In the genomic region with DNA sequence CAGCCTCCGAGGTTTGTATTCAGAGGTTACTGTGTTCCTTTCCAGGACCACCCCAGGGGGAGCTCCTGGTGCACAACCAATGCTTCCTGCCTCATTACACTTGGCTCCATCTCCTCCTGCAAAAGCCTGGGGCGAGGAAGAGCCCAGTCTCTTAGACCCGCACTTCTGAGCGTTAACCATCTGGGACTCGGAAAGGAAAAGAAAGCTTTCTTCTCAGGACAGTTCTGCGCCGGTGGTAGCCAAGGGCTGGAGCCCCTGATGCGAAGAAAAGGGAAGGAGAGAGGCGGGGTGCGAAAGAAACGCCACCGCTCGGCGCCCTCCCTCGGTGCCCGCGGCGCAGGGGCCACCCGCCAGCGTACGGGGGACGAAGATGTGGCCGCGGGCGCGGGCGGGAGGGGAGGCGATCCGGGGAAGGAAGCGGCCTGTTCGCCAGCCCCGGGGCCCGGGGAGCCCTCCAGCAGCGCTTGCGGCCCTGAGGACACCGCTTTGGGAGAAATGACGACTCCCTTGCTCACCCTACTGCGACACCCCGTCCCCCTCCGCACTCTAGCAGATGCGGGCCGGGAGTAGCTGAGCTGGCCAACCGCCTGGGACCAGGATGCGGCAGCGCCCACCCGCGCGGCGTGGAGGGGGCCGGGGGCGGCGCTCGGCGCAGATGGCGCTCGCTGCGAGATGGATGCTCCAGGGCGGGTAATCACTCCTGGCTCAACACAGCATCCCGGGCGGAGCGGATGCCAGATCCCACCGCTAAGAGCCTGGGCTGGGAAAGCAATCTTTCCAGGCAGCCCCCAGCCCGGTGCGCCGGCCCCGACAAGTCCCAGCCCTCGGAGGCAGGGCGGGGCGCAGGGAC, we compare ENCODE assay signal across 8 cellular contexts. TPM values are rescaled to one million over a fixed set of nuclear protein-coding genes. Genes with fewer than 3 reads are reported as not detected.
DNase-seq lines count a peak whose midpoint lies in the region; ATAC-seq and TF ChIP-seq lines count a peak whose summit lies in the region.

No MANE protein-coding gene starts in this region.

- H4K20me1 ChIP-seq in H9 (ENCODE audit: control insufficient read depth, insufficient read depth, insufficient read length) = no peaks in the 10 kb centered on the region

- no peak overlapping the region for H2BK15ac ChIP-seq in H9 (ENCODE audit: low read depth, low read length)

- no peak overlapping the region for H2AFZ ChIP-seq in H9 (ENCODE audit: low read length)

- H3K27me3 Mint-ChIP-seq in H9 (ENCODE audit: low read depth) = peaks cover 70% of the 10 kb centered on the region
- H3K27me3 Mint-ChIP-seq in chondrocyte (ENCODE audit: low read depth) = peaks cover 25% of the 10 kb centered on the region
- peaks cover 38 to 49% of the 10 kb centered on the region in 2 donors for H3K27me3 Mint-ChIP-seq in stimulated activated naive B cell treated with anti-CD40 and anti-IgM and Interleukin-4, amounts not matched to agents 10 μg/mL and 1 μg/mL and 100 μg/mL, for 72 hours

- no peak overlapping the region for H4K8ac ChIP-seq in H9 (replicated peaks; ENCODE audit: insufficient read length, low read depth, low read length)

- H3K4me1 Mint-ChIP-seq in H9 (peaks cover 25 to 38% of the 10 kb centered on the region in 2 experiments), chondrocyte (ENCODE audit: low read depth) (peaks cover 12% of the 10 kb centered on the region)
- peaks cover 6 to 32% of the 10 kb centered on the region in 2 donors for H3K4me1 Mint-ChIP-seq in stimulated activated naive B cell treated with anti-CD40 and anti-IgM and Interleukin-4, amounts not matched to agents 10 μg/mL and 1 μg/mL and 100 μg/mL, for 72 hours

- H3K79me2 ChIP-seq in H9 (ENCODE audit: insufficient read depth, low read length) = no peaks in the 10 kb centered on the region

- no peaks in the 10 kb centered on the region for H3K79me1 ChIP-seq in H9 (ENCODE audit: insufficient read depth, low read depth, low read length, poor library complexity, severe bottlenecking)

- no peak overlapping the region for H2BK12ac ChIP-seq in H9 (ENCODE audit: insufficient read length, low read depth, low read length)

- peak overlapping the region; percentile 92 for H3K4me2 ChIP-seq in H9 (ENCODE audit: insufficient read depth, insufficient read length, low read length)

- peaks cover 25% of the 10 kb centered on the region for H3K23me2 ChIP-seq in H9 (ENCODE audit: insufficient read length, low read depth, low read length, poor library complexity, severe bottlenecking)

- H3K4me3 ChIP-seq in BE2C (ENCODE audit: low read depth, low read length) = peak overlapping the region; percentile 85

- no peak overlapping the region for H2BK20ac ChIP-seq in H9 (ENCODE audit: low read depth, low read length, poor library complexity, severe bottlenecking)

- H3K4me1 ChIP-seq in BE2C = peaks cover 8% of the 10 kb centered on the region; the same call in 1 of the 2 replicates
- peaks cover 9% of the 10 kb centered on the region for H3K4me1 ChIP-seq in H9 (ENCODE audit: insufficient read depth, low read length)

- no peak overlapping the region for H3K18ac ChIP-seq in H9 (ENCODE audit: insufficient read length, low read depth, low read length)

- H2BK5ac ChIP-seq in H9 (ENCODE audit: insufficient read length, low read length) = no peak overlapping the region

- H3K27ac ChIP-seq in H9 (ENCODE audit: insufficient read length, low read depth, low read length) (no peak overlapping the region), layer of hippocampus (ENCODE audit: low read depth, low read length) (peak overlapping the region; percentile 62)

- H3K56ac ChIP-seq in H9 (ENCODE audit: insufficient read length, low read depth, low read length) = no peak overlapping the region

- no peak overlapping the region for H3T11ph ChIP-seq in H9 (ENCODE audit: low read length)

- no peaks in the 10 kb centered on the region for H3K36me3 ChIP-seq in BE2C

- H3K27me3 ChIP-seq in BE2C = no peaks in the 10 kb centered on the region
- peaks cover 24% of the 10 kb centered on the region; the same call in 1 of the 2 replicates for H3K27me3 ChIP-seq in H9 (ENCODE audit: insufficient read depth, low read length)
- peaks cover 7% of the 10 kb centered on the region for H3K27me3 ChIP-seq in layer of hippocampus (ENCODE audit: control insufficient read depth, insufficient read depth, low read length)

- H3K4ac ChIP-seq in H9 (ENCODE audit: low read depth, low read length) = no peak overlapping the region

- H3K9me3 ChIP-seq in BE2C = no peaks in the 10 kb centered on the region
- H3K9me3 ChIP-seq in H9 (ENCODE audit: control insufficient read depth, low read depth, low read length) = no peaks in the 10 kb centered on the region

- no peak overlapping the region for H2AK5ac ChIP-seq in H9 (ENCODE audit: insufficient read length, low read length)

- H2BK120ac ChIP-seq in H9 (ENCODE audit: low read depth, low read length, poor library complexity, severe bottlenecking) = no peak overlapping the region

- ATAC-seq in stimulated activated naive B cell treated with anti-CD40 and anti-IgM and Interleukin-4, amounts not matched to agents 10 μg/mL and 1 μg/mL and 100 μg/mL, for 72 hours (replicated peaks) = peak; percentile 26 to 27

- H4K5ac ChIP-seq in H9 (ENCODE audit: insufficient read length, low read depth, low read length) = no peak overlapping the region

- no peak overlapping the region for H3K14ac ChIP-seq in H9 (ENCODE audit: insufficient read depth, low read length)

- TF ChIP-seq CTCF in BE2C (IDR thresholded peaks at IDR 0.05; ENCODE audit: low read depth, low read length) (peak; percentile 50), H9 (conservative IDR thresholded peaks at IDR 0.05) (peak; percentile 39; the same call in 2 of the 3 replicates), chondrocyte (IDR thresholded peaks at IDR 0.05) (peak; percentile 46)

- DNase-seq in BE2C = peak; percentile 78
- peak; percentile 60 for DNase-seq in H9
- peak; percentile 19 for DNase-seq in RPMI7951 (ENCODE audit: low read depth)
- DNase-seq in chondrocyte (ENCODE audit: low spot score) = no peak
- DNase-seq in stimulated activated naive B cell treated with anti-CD40 and anti-IgM and Interleukin-4, amounts not matched to agents 10 μg/mL and 1 μg/mL and 100 μg/mL, for 72 hours = no peak
- DNase-seq in cortex of kidney (lab: John Stamatoyannopoulos, UW) = no peak
- DNase-seq in NOMO-1 treated with dmso at 0.1 percent for 144 hours (lab: John Stamatoyannopoulos, UW; ENCODE audit: unreplicated experiment) = no peak

- H3K27ac Mint-ChIP-seq in H9 (no peak overlapping the region; a peak in 1 of 7 replicates), chondrocyte (ENCODE audit: unreplicated experiment) (peak overlapping the region; percentile 25)
- peak overlapping the region; percentile 10 for H3K27ac Mint-ChIP-seq in stimulated activated naive B cell treated with anti-CD40 and anti-IgM and Interleukin-4, amounts not matched to agents 10 μg/mL and 1 μg/mL and 100 μg/mL, for 72 hours

- H3K36me3 Mint-ChIP-seq in H9 (ENCODE audit: insufficient read depth in 1 of 3, low read depth in 3 of 3) (peaks cover 0 to 1% (median 0%) of the 10 kb centered on the region in 3 experiments; a peak in 1 of 7 replicates), chondrocyte (ENCODE audit: low read depth) (no peaks in the 10 kb centered on the region)
- H3K36me3 Mint-ChIP-seq in stimulated activated naive B cell treated with anti-CD40 and anti-IgM and Interleukin-4, amounts not matched to agents 10 μg/mL and 1 μg/mL and 100 μg/mL, for 72 hours = no peaks in the 10 kb centered on the region

- no CpG with 5 or more reads among the region's 69 CpGs for WGBS in H9 (ENCODE audit: extremely low coverage, insufficient read length, low lambda C conversion rate)

- peak overlapping the region; percentile 78 to 97 for H3K4me3 Mint-ChIP-seq in H9
- peak overlapping the region; percentile 82 for H3K4me3 Mint-ChIP-seq in chondrocyte (ENCODE audit: unreplicated experiment)
- peak overlapping the region; percentile 79 to 83 for H3K4me3 Mint-ChIP-seq in stimulated activated naive B cell treated with anti-CD40 and anti-IgM and Interleukin-4, amounts not matched to agents 10 μg/mL and 1 μg/mL and 100 μg/mL, for 72 hours

- no peak overlapping the region for H3K23ac ChIP-seq in H9 (ENCODE audit: insufficient read length, low read depth, low read length)

- H3K9me3 Mint-ChIP-seq in H9 (no peaks in the 10 kb centered on the region), chondrocyte (ENCODE audit: low read depth) (no peaks in the 10 kb centered on the region)
- no peaks in the 10 kb centered on the region for H3K9me3 Mint-ChIP-seq in stimulated activated naive B cell treated with anti-CD40 and anti-IgM and Interleukin-4, amounts not matched to agents 10 μg/mL and 1 μg/mL and 100 μg/mL, for 72 hours

- H3K9ac ChIP-seq in H9 (ENCODE audit: extremely low read depth, insufficient read length, low read length) = no peak overlapping the region

- no peak overlapping the region for H4K91ac ChIP-seq in H9 (ENCODE audit: insufficient read length, low read depth, low read length)

RNA-seq across cellular contexts. Expression of gene NRCAM, which starts 1.3 kb away (rescaled TPM):
- 134 TPM for polyA plus RNA-seq in BE2C (2012; ENCODE audit: insufficient read depth, insufficient read length, low read depth)
- total RNA-seq in H9 (2021) = 1.8 and 2.3 TPM in 2 replicates
- 0.78 and 1.7 TPM in 2 replicates for total RNA-seq in RPMI7951 (2014; rRNA removed; shearing (Covaris generic))
- 7.8 to 40.0 TPM (median 9.5 TPM) in 3 replicates for total RNA-seq in chondrocyte

Comparison
In these comparisons a context has a peak if more than half of its experiments do, and no peak if none do; other contexts are left out.
1. DNase-seq: peak in BE2C (single experiment), H9 (single experiment) and RPMI7951 (single experiment); none in chondrocyte (single experiment), stimulated activated naive B cell treated with anti-CD40 and anti-IgM and Interleukin-4, amounts not matched to agents 10 μg/mL and 1 μg/mL and 100 μg/mL, for 72 hours (single experiment), cortex of kidney (single experiment) and NOMO-1 treated with dmso at 0.1 percent for 144 hours (single experiment).
2. H3K27ac Mint-ChIP-seq: peak in chondrocyte (single experiment) and stimulated activated naive B cell treated with anti-CD40 and anti-IgM and Interleukin-4, amounts not matched to agents 10 μg/mL and 1 μg/mL and 100 μg/mL, for 72 hours (single experiment); none in H9 (0 of 3).
3. Peak in every context shown above with its lines, with median percentiles within 50 percentile points of each other: CTCF ChIP-seq and H3K4me3 Mint-ChIP-seq.